Comparison of ENCODE assay signal across 11 cellular contexts in the genomic region with DNA sequence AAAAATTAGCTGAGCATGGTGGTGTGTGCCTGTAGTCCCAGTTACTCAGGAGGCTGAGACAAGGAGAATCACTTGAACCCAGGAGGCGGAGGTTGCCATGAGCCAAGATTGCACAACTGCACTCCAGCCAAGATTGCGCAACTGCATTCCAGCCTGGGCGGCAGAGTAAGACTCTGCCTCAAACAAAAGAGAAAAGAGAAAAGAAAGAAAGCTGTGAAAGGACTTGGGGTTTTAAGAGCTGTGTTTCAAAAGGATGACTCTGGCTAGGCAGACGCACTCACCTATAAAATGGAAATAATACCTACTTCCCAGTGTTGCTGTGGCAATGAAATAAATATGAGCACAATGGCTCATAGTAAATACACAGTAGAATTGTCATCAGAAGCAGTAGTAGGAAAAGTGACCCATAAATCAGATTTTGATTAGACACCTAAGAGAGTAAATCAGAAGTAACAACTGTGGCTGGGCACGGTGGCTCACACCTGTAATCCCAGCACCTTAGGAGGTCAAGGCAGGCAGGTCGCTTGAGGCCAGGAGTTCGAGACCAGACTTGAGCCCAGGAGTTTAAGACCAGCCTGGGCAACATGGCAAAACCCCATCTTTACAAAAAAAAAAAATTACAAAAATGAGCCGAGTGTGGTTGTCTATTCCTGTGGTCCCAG. TPM values are rescaled to one million over a fixed set of nuclear protein-coding genes. Genes with fewer than 3 reads are reported as not detected.
A peak's percentile ranks its signal among the peaks of the same experiment; 100 is the strongest.
DNase-seq lines count a peak whose midpoint lies in the region; ATAC-seq, FAIRE-seq and TF ChIP-seq lines count a peak whose summit lies in the region.
"Had no signal": no experiment of that assay in that cellular context is flagged by ENCODE, and none has a peak within 500 bp of the region (broad histone marks: within the 10 kb centered on the region; RNA-seq: fewer than 3 reads in every experiment).

No MANE protein-coding gene starts in this region.

- CTCF ChIA-PET in A549 (lab: Yijun Ruan, JAX) (interaction anchor here (1.1 kb wide), 1 partner anchor 9 kb away, joined by 3 read pairs; no protein-coding TSS in a partner anchor), WTC11 (lab: Charles Lee) (interaction anchor here (1.6 kb wide), 1 partner anchor 70 kb away, joined by 6 read pairs; no protein-coding TSS in a partner anchor)

- peak in 1 of 2 experiments; percentile 52 for DNase-seq in A549 (ENCODE audit: low read depth in 1 of 2, low spot score in 1 of 2)
- peak; percentile 77 for DNase-seq in M059J (ENCODE audit: low read depth)
- no peak for DNase-seq in WTC11 (ENCODE audit: low spot score)
- DNase-seq in kidney glomerular epithelial cell (lab: John Stamatoyannopoulos, UW), result peak; percentile 32
- no peak for DNase-seq in iPS-NIHi11 (ENCODE audit: low spot score)
- no peak for DNase-seq in frontal cortex (ENCODE audit: low spot score in 2 of 2)
- DNase-seq: activated naive CD4-positive, alpha-beta T cell; stimulated activated CD4-positive, alpha-beta T cell treated with anti-CD3 and anti-CD28 coated beads, Interleukin-1b, Interleukin-23, amount 100 ng/mL, for 48 hours had no signal

- TF ChIP-seq CTCF in A549 (IDR thresholded peaks at IDR 0.05) (no peak), WTC11 (IDR thresholded peaks at IDR 0.05) (no peak)

- WGBS in A549 (ENCODE audit: missing lambda C conversion rate), result 65% methylated on average over 8 of the region's 8 CpGs

- no peaks in the 10 kb centered on the region for H3K27me3 Mint-ChIP-seq in WTC11 (ENCODE audit: low read depth)

- FAIRE-seq in A549 (lab: Jason Lieb, UNC), result no peak
- FAIRE-seq in frontal cortex (lab: Jason Lieb, UNC), result no peak

- no peak overlapping the region for H3K4me3 Mint-ChIP-seq in WTC11

- H3K4me1 ChIP-seq in A549, result peaks cover 9% of the 10 kb centered on the region
- H3K4me1 ChIP-seq: BLaER1 had no signal

- H3K9me3 ChIP-seq in A549, result no peaks in the 10 kb centered on the region
- H3K9me3 ChIP-seq: BLaER1 had no signal

- peak overlapping the region; percentile 50 for H3K4me2 ChIP-seq in A549
- H3K4me2 ChIP-seq: BLaER1 had no signal

- no peak for TF ChIP-seq EP300 in A549 (IDR thresholded peaks at IDR 0.05)

- no peaks in the 10 kb centered on the region for H3K36me3 Mint-ChIP-seq in WTC11

- no peaks in the 10 kb centered on the region for H3K9me3 Mint-ChIP-seq in WTC11

- TF ChIP-seq POLR2A in A549 (IDR thresholded peaks at IDR 0.05; ENCODE audit: low read length), result no peak

- POLR2A ChIA-PET in A549 (lab: Yijun Ruan, JAX) (no interaction called here), WTC11 (lab: Charles Lee) (interaction anchor here (0.7 kb wide), 1 partner anchor 1052 kb away, joined by 3 read pairs; no protein-coding TSS in a partner anchor)

- no peak overlapping the region for H3K4me3 ChIP-seq in A549
- H3K4me3 ChIP-seq: BLaER1 had no signal

- ATAC-seq in A549 (peak; percentile 45 to 56; a peak in 4 of 6 replicates), WTC11 (no peak), HG02588 (IDR thresholded peaks at IDR 0.05; ENCODE audit: unreplicated experiment) (no peak), HG03457 (IDR thresholded peaks at IDR 0.05; ENCODE audit: unreplicated experiment) (no peak)

- peak overlapping the region in 1 of 2 experiments; percentile 72; a peak in 3 of 6 replicates for H3K27ac ChIP-seq in A549
- H3K27ac ChIP-seq: BLaER1 had no signal

- TF ChIP-seq RAD21 in A549 (conservative IDR thresholded peaks at IDR 0.05 in 1 of 2, IDR thresholded peaks at IDR 0.05 in 1 of 2), result no peak

- peaks cover 11% of the 10 kb centered on the region for H3K4me1 Mint-ChIP-seq in WTC11

- H3K27ac Mint-ChIP-seq in WTC11, result no peak overlapping the region

TF ChIP-seq in A549, 52 proteins besides CTCF, POLR2A, EP300 and RAD21:
- TF ChIP-seq ZSCAN20 (CRISPR knock-in tag; IDR thresholded peaks at IDR 0.05), result no peak
- TF ChIP-seq RCOR1 (IDR thresholded peaks at IDR 0.05; ENCODE audit: low read depth, low read length), result no peak
- peak; percentile 99 to 100 for TF ChIP-seq CEBPB (IDR thresholded peaks at IDR 0.05)
- TF ChIP-seq JUN (IDR thresholded peaks at IDR 0.05), result 0 out of 5 replicates have a peak, but pooled peaks of 1 of the 2 experiments have one; percentile 31
- TF ChIP-seq, protein P1, sequence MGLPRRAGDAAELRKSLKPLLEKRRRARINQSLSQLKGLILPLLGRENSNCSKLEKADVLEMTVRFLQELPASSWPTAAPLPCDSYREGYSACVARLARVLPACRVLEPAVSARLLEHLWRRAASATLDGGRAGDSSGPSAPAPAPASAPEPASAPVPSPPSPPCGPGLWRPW (IDR thresholded peaks at IDR 0.05), result peak; percentile 93
- no peak for TF ChIP-seq SREBF2 (IDR thresholded peaks at IDR 0.05)
- no peak for TF ChIP-seq KDM1A (IDR thresholded peaks at IDR 0.05; ENCODE audit: low read depth)
- no peak for TF ChIP-seq ZFP36 (IDR thresholded peaks at IDR 0.05; ENCODE audit: borderline replicate concordance, partially characterized antibody)
- TF ChIP-seq FOSL2 (IDR thresholded peaks at IDR 0.05), result no peak
- no peak for TF ChIP-seq FOSL2 (CRISPR knock-in tag; IDR thresholded peaks at IDR 0.05)
- TF ChIP-seq HEYL (CRISPR knock-in tag; IDR thresholded peaks at IDR 0.05), result no peak
- TF ChIP-seq GATA3 (IDR thresholded peaks at IDR 0.05; ENCODE audit: borderline replicate concordance), result no peak
- no peak for TF ChIP-seq NPAS2 (CRISPR knock-in tag; IDR thresholded peaks at IDR 0.05; ENCODE audit: borderline replicate concordance)

TF ChIP-seq in WTC11, 78 proteins besides CTCF, POLR2A, EP300 and RAD21 (continues in another document):
- TF ChIP-seq ZNF425 (CRISPR knock-in tag; conservative IDR thresholded peaks at IDR 0.05), result no peak
- no peak for TF ChIP-seq ZNF423 (CRISPR knock-in tag; IDR thresholded peaks at IDR 0.05)
- TF ChIP-seq KAT7 (CRISPR knock-in tag; IDR thresholded peaks at IDR 0.05; ENCODE audit: borderline replicate concordance), result no peak
- no peak for TF ChIP-seq ZBTB43 (CRISPR knock-in tag; IDR thresholded peaks at IDR 0.05)
- TF ChIP-seq AFF4 (CRISPR knock-in tag; IDR thresholded peaks at IDR 0.05; ENCODE audit: borderline replicate concordance), result no peak
- 0 out of 2 replicates have a peak, but pooled peaks have one; percentile 12 for TF ChIP-seq ZNF121 (CRISPR knock-in tag; IDR thresholded peaks at IDR 0.05)
- TF ChIP-seq SOX15 (CRISPR knock-in tag; IDR thresholded peaks at IDR 0.05), result no peak

RNA-seq across cellular contexts. Expression of gene PUM1, which starts 45.9 kb away (rescaled TPM):
- polyA plus RNA-seq in A549 (2011; rRNA removed), result 55.3 and 64.0 TPM in 2 replicates
- polyA plus RNA-seq in A549 (2012; cell fraction: cytosol; rRNA removed), result 57.3 and 66.3 TPM in 2 replicates
- 67.7 and 77.6 TPM in 2 replicates for polyA plus RNA-seq in A549 (2012; cell fraction: nucleus; rRNA removed)
- polyA plus RNA-seq in A549 (2017; fragmentation: RNase III; extraction: RNeasy Plus Mini Kit Qiagen cat#74134 plus additional on column Dnase treatment), result 27.5 to 30.2 TPM (median 29.1 TPM) in 3 replicates
- 207 and 234 TPM in 2 replicates for polyA minus RNA-seq in A549 (2011; rRNA and poly(A)+ RNA removed)
- 38.6 and 60.2 TPM in 2 replicates for total RNA-seq in M059J (2014; rRNA removed; shearing (Covaris generic))
- 142 to 151 TPM (median 147 TPM) in 3 replicates for total RNA-seq in WTC11 (2021)
- total RNA-seq in frontal cortex, result 123 TPM

Comparison
In these comparisons a context has a peak if more than half of its experiments do, and no peak if none do; other contexts are left out.
1. ATAC-seq: peak in A549 (2 of 2); none in WTC11 (single experiment), HG02588 (single experiment) and HG03457 (single experiment).
2. DNase-seq: peak in M059J (single experiment) and kidney glomerular epithelial cell (single experiment); none in WTC11 (single experiment), iPS-NIHi11 (single experiment) and frontal cortex (0 of 2).